ENCODE assay signal across 13 cellular contexts in the genomic region with DNA sequence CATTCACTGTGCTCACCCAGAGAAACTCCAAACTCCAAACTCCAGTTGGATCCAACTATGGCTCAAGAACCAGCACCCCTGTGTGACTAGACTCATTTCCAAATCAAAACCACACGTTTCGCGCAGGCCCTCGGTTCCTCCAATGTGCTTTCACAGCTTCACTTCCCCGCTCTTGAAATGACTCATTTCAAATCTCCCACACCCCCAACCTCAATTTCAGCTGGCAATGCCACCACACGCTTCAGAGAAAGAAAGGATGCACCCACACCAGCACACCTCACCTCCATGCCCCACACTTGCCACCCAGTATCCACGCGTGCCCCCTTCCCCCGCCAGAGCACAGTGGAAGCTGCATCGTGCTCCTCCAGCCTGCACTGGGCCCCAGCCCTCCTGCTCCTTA. TPM values are rescaled to one million over a fixed set of nuclear protein-coding genes. Genes with fewer than 3 reads are reported as not detected.
DNase-seq lines count a peak whose midpoint lies in the region; ATAC-seq and TF ChIP-seq lines count a peak whose summit lies in the region.
"Had no signal": no experiment of that assay in that cellular context is flagged by ENCODE, and none has a peak within 500 bp of the region (broad histone marks: within the 10 kb centered on the region; RNA-seq: fewer than 3 reads in every experiment).

No MANE protein-coding gene starts in this region.

- TF ChIP-seq CTCF in GM20000 (IDR thresholded peaks at IDR 0.05; ENCODE audit: extremely low read depth, missing control alignments), result no peak
- TF ChIP-seq CTCF in osteoblast (IDR thresholded peaks at IDR 0.05; ENCODE audit: extremely low read depth, low read depth, low read length), result no peak
- TF ChIP-seq CTCF in GM10248 (IDR thresholded peaks at IDR 0.05; ENCODE audit: control extremely low read depth, extremely low read depth, low read depth, missing control alignments), result no peak

- CTCF ChIA-PET in GM10248 (lab: Yijun Ruan, JAX), result interaction anchor here (1.0 to 10.1 kb wide), 7 partner anchors 9 to 189 kb away, joined by 3 to 71 read pairs (median 6); a partner anchor contains a TSS

- H3K4me3 ChIP-seq in osteoblast (ENCODE audit: insufficient read depth, low read length), result no peak overlapping the region
- H3K4me3 ChIP-seq: Peyer's patch, transverse colon had no signal

- DNase-seq in activated CD4-positive, CD25-positive, alpha-beta regulatory T cell treated with anti-CD3 and anti-CD28 coated beads, Interleukin-2, amount 50 U/mL, for 72 hours, result no peak
- DNase-seq in GM20000 (ENCODE audit: low spot score), result peak; percentile 37
- peak; percentile 57 to 66 for DNase-seq in activated T-cell treated with anti-CD3 and anti-CD28 coated beads, Interleukin-2, amount 50 U/mL, for 48 hours
- peak; percentile 46 for DNase-seq in osteoblast (ENCODE audit: insufficient read length, low spot score, missing footprints)
- DNase-seq in GM10248 (ENCODE audit: extremely low spot score), result no peak
- DNase-seq: 8988T; effector CD8-positive, alpha-beta T cell; kidney glomerular epithelial cell; Peyer's patch; transverse colon had no signal

- H3K4me2 ChIP-seq in osteoblast (ENCODE audit: insufficient read depth, low read length), result no peak overlapping the region

- no peaks in the 10 kb centered on the region for H3K9me3 ChIP-seq in osteoblast (ENCODE audit: low read depth, low read length)
- H3K9me3 ChIP-seq: Peyer's patch, transverse colon had no signal

- H3K36me3 ChIP-seq in osteoblast (ENCODE audit: insufficient read depth, low read length), result peaks cover 11% of the 10 kb centered on the region
- H3K36me3 ChIP-seq: transverse colon had no signal

- no peak overlapping the region for H2AFZ ChIP-seq in osteoblast (ENCODE audit: low read length)

- peaks cover 10% of the 10 kb centered on the region for H3K4me1 ChIP-seq in osteoblast (ENCODE audit: insufficient read depth, low read length)

- no peaks in the 10 kb centered on the region for H3K27me3 ChIP-seq in osteoblast (ENCODE audit: insufficient read depth, low read length)
- H3K27me3 ChIP-seq: Peyer's patch, transverse colon had no signal

- POLR2A ChIA-PET in GM10248 (lab: Yijun Ruan, JAX), result no interaction called here

- no peaks in the 10 kb centered on the region for H4K20me1 ChIP-seq in osteoblast (ENCODE audit: insufficient read depth, low read length)

- H3K79me2 ChIP-seq in osteoblast (ENCODE audit: insufficient read depth, low read length), result peaks cover 2% of the 10 kb centered on the region

- peak; percentile 14 to 33 for ATAC-seq in activated CD4-positive, CD25-positive, alpha-beta regulatory T cell treated with anti-CD3 and anti-CD28 coated beads, Interleukin-2, amount 50 U/mL, for 24 hours
- ATAC-seq in HG02678 (IDR thresholded peaks at IDR 0.05; ENCODE audit: unreplicated experiment) (no peak), HG02870 (IDR thresholded peaks at IDR 0.05; ENCODE audit: unreplicated experiment) (no peak)

- no peak overlapping the region for H3K27ac ChIP-seq in osteoblast (ENCODE audit: low read depth, low read length)
- H3K27ac ChIP-seq: Peyer's patch, transverse colon had no signal

RNA-seq across cellular contexts. Expression of a gene that starts 9.0 kb away (rescaled TPM):
- total RNA-seq in osteoblast, result under 0.01 and 0.36 TPM in 2 replicates

Comparison
In these comparisons a context has a peak if more than half of its experiments do, and no peak if none do; other contexts are left out.
1. ATAC-seq: peak in activated CD4-positive, CD25-positive, alpha-beta regulatory T cell treated with anti-CD3 and anti-CD28 coated beads, Interleukin-2, amount 50 U/mL, for 24 hours (2 of 2); none in HG02678 (single experiment) and HG02870 (single experiment).
2. DNase-seq: peak in GM20000 (single experiment), activated T-cell treated with anti-CD3 and anti-CD28 coated beads, Interleukin-2, amount 50 U/mL, for 48 hours (2 of 2) and osteoblast (single experiment); none in activated CD4-positive, CD25-positive, alpha-beta regulatory T cell treated with anti-CD3 and anti-CD28 coated beads, Interleukin-2, amount 50 U/mL, for 72 hours (single experiment) and GM10248 (single experiment).